8 cellular contexts compared by ENCODE assay signal in genomic region chrX:120309873-120310730, GRCh38. TPM values are rescaled to one million over a fixed set of nuclear protein-coding genes. Genes with fewer than 3 reads are reported as not detected.
A peak's percentile ranks its signal among the peaks of the same experiment; 100 is the strongest.
DNase-seq lines count a peak whose midpoint lies in the region; ATAC-seq and TF ChIP-seq lines count a peak whose summit lies in the region.

No MANE protein-coding gene starts in this region.

- H3K4me3 ChIP-seq in SK-N-SH (ENCODE audit: low read depth in 2 of 2, low read length in 1 of 2) (peak overlapping the region; percentile 9 to 24; a peak in 2 of 4 replicates), epithelial cell of proximal tubule (ENCODE audit: low read depth, low read length) (peak overlapping the region; percentile 49), parathyroid adenoma (ENCODE audit: low read depth, low read length) (peak overlapping the region; percentile 42)

- H2AFZ ChIP-seq in SK-N-SH (ENCODE audit: low read depth) (no peak overlapping the region), parathyroid adenoma (peak overlapping the region; percentile 48)

- H4K20me1 ChIP-seq in SK-N-SH (ENCODE audit: insufficient read depth) = no peaks in the 10 kb centered on the region

- H3K36me3 ChIP-seq in SK-N-SH (replicated peaks in 1 of 2; ENCODE audit: control insufficient read depth in 1 of 2, insufficient read depth in 2 of 2, low read length in 1 of 2) = no peaks in the 10 kb centered on the region
- no peaks in the 10 kb centered on the region for H3K36me3 ChIP-seq in parathyroid adenoma (ENCODE audit: control insufficient read depth, insufficient read depth, low read length)

- ATAC-seq in HG02678 (IDR thresholded peaks at IDR 0.05; ENCODE audit: unreplicated experiment) (no peak), HG03159 (IDR thresholded peaks at IDR 0.05; ENCODE audit: unreplicated experiment) (no peak), HG03342 (IDR thresholded peaks at IDR 0.05; ENCODE audit: unreplicated experiment) (no peak)

- no peaks in the 10 kb centered on the region for H3K79me2 ChIP-seq in SK-N-SH (ENCODE audit: insufficient read depth)
- H3K79me2 ChIP-seq in parathyroid adenoma = no peaks in the 10 kb centered on the region

- TF ChIP-seq CTCF in SK-N-SH (IDR thresholded peaks at IDR 0.05) = no peak
- TF ChIP-seq CTCF in epithelial cell of proximal tubule (conservative IDR thresholded peaks at IDR 0.05; ENCODE audit: low read depth, low read length) = no peak
- TF ChIP-seq CTCF in parathyroid adenoma (IDR thresholded peaks at IDR 0.05) = no peak

- DNase-seq in DMS53 (lab: John Stamatoyannopoulos, UW) (peak; percentile 50), DMS53 treated with DMSO at 0.1 percent for 48 hours (lab: John Stamatoyannopoulos, UW; ENCODE audit: unreplicated experiment) (no peak), SK-N-SH (peak; percentile 22), epithelial cell of proximal tubule (ENCODE audit: low read depth) (no peak)

- H3K4me1 ChIP-seq in SK-N-SH (ENCODE audit: control insufficient read depth in 1 of 2, insufficient read depth in 2 of 2, low read depth in 1 of 2, low read length in 1 of 2) = peaks cover 0 to 8% of the 10 kb centered on the region in 2 experiments; a peak in 1 of 4 replicates
- peaks cover 7% of the 10 kb centered on the region for H3K4me1 ChIP-seq in parathyroid adenoma

- no peak for TF ChIP-seq EP300 in SK-N-SH (IDR thresholded peaks at IDR 0.05; ENCODE audit: borderline replicate concordance in 1 of 2, low read depth in 1 of 2, low read length in 1 of 2)

- POLR2A ChIA-PET in SK-N-SH (lab: Yijun Ruan, JAX) = interaction anchor here (1.5 kb wide), 1 partner anchor 158 kb away, joined by 3 read pairs; the partner anchor contains the start of gene LAMP2

- H3K27ac ChIP-seq in SK-N-SH (ENCODE audit: low read depth in 2 of 2, low read length in 1 of 2) = no peak overlapping the region
- no peak overlapping the region for H3K27ac ChIP-seq in parathyroid adenoma

- 10% methylated on average over 33 of the region's 34 CpGs for WGBS in SK-N-SH (ENCODE audit: low lambda C conversion rate)

- H3K4me2 ChIP-seq in SK-N-SH (peak overlapping the region; percentile 57; the same call in 1 of the 2 replicates), parathyroid adenoma (ENCODE audit: low read length) (peak overlapping the region; percentile 66)

- TF ChIP-seq RAD21 in SK-N-SH (IDR thresholded peaks at IDR 0.05; ENCODE audit: low read length) = no peak

- CTCF ChIA-PET in SK-N-SH (lab: Yijun Ruan, JAX) = interaction anchor here (1.1 to 1.7 kb wide), 5 partner anchors 8 to 140 kb away, joined by 3 to 6 read pairs (median 5); partner anchors contain the start of gene ZBTB33

- no peaks in the 10 kb centered on the region for H3K9me2 ChIP-seq in SK-N-SH

- no peaks in the 10 kb centered on the region for H3F3A ChIP-seq in SK-N-SH (replicated peaks; ENCODE audit: insufficient read depth)

- H3K9me3 ChIP-seq in SK-N-SH = no peaks in the 10 kb centered on the region
- H3K9me3 ChIP-seq in parathyroid adenoma (ENCODE audit: control insufficient read depth, low read length) = no peaks in the 10 kb centered on the region

- H3K27me3 ChIP-seq in SK-N-SH (ENCODE audit: insufficient read depth) (peaks cover 78% of the 10 kb centered on the region), parathyroid adenoma (ENCODE audit: control insufficient read depth, insufficient read depth, low read length) (no peaks in the 10 kb centered on the region)

- no peak overlapping the region for H3K9ac ChIP-seq in SK-N-SH
- H3K9ac ChIP-seq in parathyroid adenoma = no peak overlapping the region

TF ChIP-seq in SK-N-SH, 30 proteins besides CTCF, POLR2A, EP300 and RAD21:
- TF ChIP-seq JUND (IDR thresholded peaks at IDR 0.05) (no peak), POLR2AphosphoS5 (IDR thresholded peaks at IDR 0.05; ENCODE audit: low read depth, low read length) (no peak)

RNA-seq across cellular contexts. Expression of gene TMEM255A, which starts 1.2 kb away (rescaled TPM):
- 0.03 and 0.08 TPM in 2 replicates for polyA plus RNA-seq in SK-N-SH (2012; rRNA removed)
- 0.03 and 0.05 TPM in 2 replicates for polyA plus RNA-seq in SK-N-SH (2012; cell fraction: cytosol; rRNA removed)
- 0.02 TPM in 1 of 2 replicates, not detected in the other for polyA plus RNA-seq in SK-N-SH (2012; cell fraction: nucleus; rRNA removed)
- total RNA-seq in epithelial cell of proximal tubule = 0.14 and 0.40 TPM in 2 replicates

RNA-seq across cellular contexts. Expression of gene ATP1B4, which starts 51.8 kb away (rescaled TPM):
- not detected in 2 replicates for polyA plus RNA-seq in SK-N-SH (2012; rRNA removed)
- polyA plus RNA-seq in SK-N-SH (2012; cell fraction: cytosol; rRNA removed) = not detected in 2 replicates
- not detected in 2 replicates for polyA plus RNA-seq in SK-N-SH (2012; cell fraction: nucleus; rRNA removed)
- total RNA-seq in epithelial cell of proximal tubule = not detected in 2 replicates

RNA-seq across cellular contexts. Expression of gene ZBTB33, which starts 59.5 kb away (rescaled TPM):
- polyA plus RNA-seq in SK-N-SH (2012; rRNA removed) = 1.2 and 1.5 TPM in 2 replicates
- polyA plus RNA-seq in SK-N-SH (2012; cell fraction: cytosol; rRNA removed) = 2.0 and 2.7 TPM in 2 replicates
- 0.53 and 1.1 TPM in 2 replicates for polyA plus RNA-seq in SK-N-SH (2012; cell fraction: nucleus; rRNA removed)
- total RNA-seq in epithelial cell of proximal tubule = 9.4 and 12.9 TPM in 2 replicates

Comparison
In these comparisons a context has a peak if more than half of its experiments do, and no peak if none do; other contexts are left out.
1. DNase-seq: peak in DMS53 (single experiment) and SK-N-SH (single experiment); none in DMS53 treated with DMSO at 0.1 percent for 48 hours (single experiment) and epithelial cell of proximal tubule (single experiment).
2. Peak in every context shown above with its lines, with median percentiles within 50 percentile points of each other: H3K4me3 ChIP-seq.